Comparison of ENCODE assay signal across 8 cellular contexts in the genomic region with DNA sequence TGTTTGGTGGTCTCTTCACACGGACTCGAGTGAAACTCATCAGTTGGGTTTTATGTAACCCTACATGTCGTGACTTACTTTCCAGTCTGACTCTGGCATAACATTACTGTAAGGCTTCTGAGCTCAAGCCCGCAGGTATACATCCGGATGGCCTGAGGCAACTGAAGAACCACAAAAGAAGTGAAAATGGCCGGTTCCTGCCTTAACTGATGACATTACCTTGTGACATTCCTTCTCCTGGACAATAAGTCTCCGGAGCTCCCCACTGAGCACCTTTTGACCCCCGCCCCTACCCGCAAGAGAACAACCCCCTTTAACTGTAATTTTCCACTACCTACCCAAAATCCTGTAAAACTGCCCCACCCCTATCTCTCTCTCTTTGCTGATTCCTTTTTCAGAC. TPM values are rescaled to one million over a fixed set of nuclear protein-coding genes. Genes with fewer than 3 reads are reported as not detected.
A peak's percentile ranks its signal among the peaks of the same experiment; 100 is the strongest.
DNase-seq lines count a peak whose midpoint lies in the region; ATAC-seq and TF ChIP-seq lines count a peak whose summit lies in the region.
"Not testable (repeated sequence)": the region's sequence is repeated elsewhere in the genome, so short reads cannot be mapped to it uniquely, and the experiment has no call there.
"Had no signal": no experiment of that assay in that cellular context is flagged by ENCODE, and none has a peak within 500 bp of the region (broad histone marks: within the 10 kb centered on the region; RNA-seq: fewer than 3 reads in every experiment).

No MANE protein-coding gene starts in this region.

- WGBS in hepatocyte (ENCODE audit: low lambda C conversion rate, missing lambda C conversion rate): 73% methylated on average over 9 of the region's 9 CpGs
- WGBS in stomach, 5 donors: 89 to 97% (median 94%) methylated on average over 9 of the region's 9 CpGs

- not testable (repeated sequence) for H3K9me3 ChIP-seq in Caco-2; KOPT-K1 (ENCODE audit: insufficient read depth, low read length, poor library complexity, severe bottlenecking); hepatocyte (ENCODE audit: low read depth); stomach

- TF ChIP-seq CTCF in Caco-2 (IDR thresholded peaks at IDR 0.05; ENCODE audit: insufficient read depth in 1 of 2, low read depth in 1 of 2, low read length in 1 of 2, severe bottlenecking in 1 of 2, unreplicated experiment in 1 of 2); hepatocyte (IDR thresholded peaks at IDR 0.05; ENCODE audit: poor library complexity); natural killer cell (IDR thresholded peaks at IDR 0.05); stomach (IDR thresholded peaks at IDR 0.05): not testable (repeated sequence)

- not testable (repeated sequence) for BruUV-seq in Caco-2 (replicated peaks; lab: Mats Ljungman, UMichigan)

- intact Hi-C loops in Caco-2 (cut with micrococcal nuclease; ENCODE audit: unreplicated experiment); activated CD4-positive, alpha-beta memory T cell treated with anti-CD3 and anti-CD28 coated beads for 36 hours (cut with micrococcal nuclease); natural killer cell (cut with micrococcal nuclease); stomach (cut with DNase I; ENCODE audit: low total_unique reads): not testable (repeated sequence)

- not testable (repeated sequence) for H3K4me3 Mint-ChIP-seq in Caco-2 (ENCODE audit: unreplicated experiment); activated CD4-positive, alpha-beta memory T cell treated with anti-CD3 and anti-CD28 coated beads for 36 hours; central memory CD8-positive, alpha-beta T cell
- H3K4me3 Mint-ChIP-seq in natural killer cell: peak overlapping the region; percentile 62

- peaks cover 84% of the 10 kb centered on the region for H3K79me2 ChIP-seq in hepatocyte

- not testable (repeated sequence) for H3K9me3 Mint-ChIP-seq in Caco-2 (ENCODE audit: unreplicated experiment); activated CD4-positive, alpha-beta memory T cell treated with anti-CD3 and anti-CD28 coated beads for 36 hours; central memory CD8-positive, alpha-beta T cell; natural killer cell

- H4K20me1 ChIP-seq in hepatocyte (ENCODE audit: insufficient read depth, poor library complexity, severe bottlenecking): not testable (repeated sequence)

- not testable (repeated sequence) for H3K4me3 ChIP-seq in Caco-2 (ENCODE audit: low read depth, low read length); hepatocyte; stomach

- H3K27me3 ChIP-seq in Caco-2 (replicated peaks; ENCODE audit: control insufficient read depth, insufficient read depth, low read length); hepatocyte; stomach: not testable (repeated sequence)

- not testable (repeated sequence) for H2AFZ ChIP-seq in hepatocyte

- not testable (repeated sequence) for H3K36me3 ChIP-seq in Caco-2 (ENCODE audit: control insufficient read depth, insufficient read depth, low read length); KOPT-K1 (ENCODE audit: insufficient read depth, low read length); hepatocyte (replicated peaks; ENCODE audit: insufficient read depth, low read depth); stomach

- H3K27ac Mint-ChIP-seq in Caco-2 (ENCODE audit: unreplicated experiment): peak overlapping the region; percentile 71
- H3K27ac Mint-ChIP-seq in activated CD4-positive, alpha-beta memory T cell treated with anti-CD3 and anti-CD28 coated beads for 36 hours: peak overlapping the region; percentile 47
- peak overlapping the region; percentile 42 for H3K27ac Mint-ChIP-seq in central memory CD8-positive, alpha-beta T cell (ENCODE audit: low read depth)
- H3K27ac Mint-ChIP-seq in natural killer cell: peak overlapping the region; percentile 81 to 90

- peaks cover 33% of the 10 kb centered on the region for H3K36me3 Mint-ChIP-seq in Caco-2 (ENCODE audit: insufficient read depth, unreplicated experiment)
- not testable (repeated sequence) for H3K36me3 Mint-ChIP-seq in activated CD4-positive, alpha-beta memory T cell treated with anti-CD3 and anti-CD28 coated beads for 36 hours; central memory CD8-positive, alpha-beta T cell (ENCODE audit: insufficient read depth); natural killer cell

- not testable (repeated sequence) for TF ChIP-seq EP300 in stomach (IDR thresholded peaks at IDR 0.05)

- ATAC-seq in central memory CD8-positive, alpha-beta T cell (replicated peaks; ENCODE audit: extremely low read depth, poor library complexity, severe bottlenecking); natural killer cell: not testable (repeated sequence)

- not testable (repeated sequence) for DNase-seq in Caco-2; activated CD4-positive, alpha-beta memory T cell treated with anti-CD3 and anti-CD28 coated beads for 36 hours; central memory CD8-positive, alpha-beta T cell (ENCODE audit: low spot score in 2 of 2); hepatocyte (ENCODE audit: low spot score); natural killer cell; stomach

- peaks cover 34% of the 10 kb centered on the region for H3K4me1 ChIP-seq in Caco-2
- H3K4me1 ChIP-seq in hepatocyte (ENCODE audit: insufficient read depth): peaks cover 54% of the 10 kb centered on the region
- peaks cover 83 to 100% (median 93%) of the 10 kb centered on the region in 4 donors for H3K4me1 ChIP-seq in stomach

- not testable (repeated sequence) for H3K9me2 ChIP-seq in hepatocyte (replicated peaks; ENCODE audit: insufficient read depth)

- peaks cover 54% of the 10 kb centered on the region for H3K4me1 Mint-ChIP-seq in Caco-2 (ENCODE audit: low read depth, unreplicated experiment)
- peaks cover 51% of the 10 kb centered on the region for H3K4me1 Mint-ChIP-seq in activated CD4-positive, alpha-beta memory T cell treated with anti-CD3 and anti-CD28 coated beads for 36 hours (ENCODE audit: low read depth)
- H3K4me1 Mint-ChIP-seq in central memory CD8-positive, alpha-beta T cell: peaks cover 35% of the 10 kb centered on the region
- peaks cover 73 to 79% of the 10 kb centered on the region in 2 donors for H3K4me1 Mint-ChIP-seq in natural killer cell

- not testable (repeated sequence) for H3K4me2 ChIP-seq in hepatocyte

- H3K27me3 Mint-ChIP-seq in Caco-2 (ENCODE audit: insufficient read depth, unreplicated experiment); activated CD4-positive, alpha-beta memory T cell treated with anti-CD3 and anti-CD28 coated beads for 36 hours; central memory CD8-positive, alpha-beta T cell; natural killer cell (ENCODE audit: low read depth in 2 of 2): not testable (repeated sequence)

- CTCF ChIA-PET in Caco-2 (lab: Charles Lee): interaction anchor here (0.5 kb wide), 1 partner anchor 37 kb away, joined by 3 read pairs; no protein-coding TSS in a partner anchor
- CTCF ChIA-PET in activated CD4-positive, alpha-beta memory T cell treated with anti-CD3 and anti-CD28 coated beads for 36 hours (lab: Charles Lee): interaction anchor here (1.6 to 2.3 kb wide), 2 partner anchors 10 to 52 kb away, joined by 4 to 6 read pairs; no protein-coding TSS in a partner anchor

- H3K27ac ChIP-seq in KOPT-K1 (ENCODE audit: low read depth, low read length, poor library complexity, severe bottlenecking): peak overlapping the region; percentile 2
- H3K27ac ChIP-seq in hepatocyte: peak overlapping the region; percentile 88
- H3K27ac ChIP-seq in stomach: peak overlapping the region in 4 of 5 donors; percentile 82 to 97 (median 97)

- TF ChIP-seq POLR2A in stomach (IDR thresholded peaks at IDR 0.05): not testable (repeated sequence)

- POLR2A ChIA-PET in Caco-2 (lab: Charles Lee); activated CD4-positive, alpha-beta memory T cell treated with anti-CD3 and anti-CD28 coated beads for 36 hours (lab: Charles Lee): not testable (repeated sequence)

RNA-seq across cellular contexts. Expression of a gene that starts 19.7 kb away (rescaled TPM):
- total RNA-seq in Caco-2 (2022): 115 and 116 TPM in 2 replicates
- total RNA-seq in activated CD4-positive, alpha-beta memory T cell treated with anti-CD3 and anti-CD28 coated beads for 36 hours: 10 to 100 TPM; 16.3 to 18.8 TPM
- 83.2 and 91.3 TPM in 2 replicates for total RNA-seq in hepatocyte
- polyA plus RNA-seq in hepatocyte: 15.2 and 16.2 TPM in 2 replicates
- total RNA-seq in natural killer cell: 100 to 1,000 TPM; 128 to 200 (median 174) TPM
- 100 to 1,000 TPM in 1 of 5 donors, 10 to 100 TPM in 4; 44.3 to 151 (median 76.5) TPM for total RNA-seq in stomach
- polyA plus RNA-seq in stomach: 10 to 100 TPM; 18.0 to 41.2 (median 33.2) TPM
- total RNA-seq: OCI-LY7 had no signal

Comparison
In these comparisons a context has a peak if more than half of its experiments do, and no peak if none do; other contexts are left out.
1. H3K27ac ChIP-seq: peak in every context shown above with its lines; median percentile 97 in stomach; 88 in hepatocyte; 2 in KOPT-K1.